Comparison of ENCODE assay signal across 2 cellular contexts in genomic region chr1:231601775-231602674, GRCh38.
TF ChIP-seq lines count a peak whose summit lies in the region.

No MANE protein-coding gene starts in this region.

TF ChIP-seq in IMR-90, 13 proteins besides CTCF, POLR2A, EP300 and RAD21 (continued from another document):
- TF ChIP-seq FOS (IDR thresholded peaks at IDR 0.05; ENCODE audit: low read depth, low read length) (no peak), RFX5 (IDR thresholded peaks at IDR 0.05; ENCODE audit: low read depth, low read length) (no peak), USF2 (IDR thresholded peaks at IDR 0.05; ENCODE audit: low read depth, low read length) (no peak), RCOR1 (IDR thresholded peaks at IDR 0.05; ENCODE audit: insufficient replicate concordance, low read length) (no peak), ELK1 (IDR thresholded peaks at IDR 0.05; ENCODE audit: borderline replicate concordance, low read depth, low read length) (no peak)

TF ChIP-seq in SK-N-SH treated with all-trans-retinoic acid at 6 μM for 48 hours, 23 proteins besides CTCF, POLR2A, EP300 and RAD21 (continued from another document):
- no peak for TF ChIP-seq ISL1 (CRISPR knock-in tag; IDR thresholded peaks at IDR 0.05)
- TF ChIP-seq GLIS3 (CRISPR knock-in tag; IDR thresholded peaks at IDR 0.05), result no peak
- no peak for TF ChIP-seq ZFP3 (CRISPR knock-in tag; IDR thresholded peaks at IDR 0.05)
- TF ChIP-seq TOX (CRISPR knock-in tag; IDR thresholded peaks at IDR 0.05; ENCODE audit: borderline replicate concordance), result no peak
- no peak for TF ChIP-seq SNAI2 (CRISPR knock-in tag; IDR thresholded peaks at IDR 0.05)
